In the genomic region with DNA sequence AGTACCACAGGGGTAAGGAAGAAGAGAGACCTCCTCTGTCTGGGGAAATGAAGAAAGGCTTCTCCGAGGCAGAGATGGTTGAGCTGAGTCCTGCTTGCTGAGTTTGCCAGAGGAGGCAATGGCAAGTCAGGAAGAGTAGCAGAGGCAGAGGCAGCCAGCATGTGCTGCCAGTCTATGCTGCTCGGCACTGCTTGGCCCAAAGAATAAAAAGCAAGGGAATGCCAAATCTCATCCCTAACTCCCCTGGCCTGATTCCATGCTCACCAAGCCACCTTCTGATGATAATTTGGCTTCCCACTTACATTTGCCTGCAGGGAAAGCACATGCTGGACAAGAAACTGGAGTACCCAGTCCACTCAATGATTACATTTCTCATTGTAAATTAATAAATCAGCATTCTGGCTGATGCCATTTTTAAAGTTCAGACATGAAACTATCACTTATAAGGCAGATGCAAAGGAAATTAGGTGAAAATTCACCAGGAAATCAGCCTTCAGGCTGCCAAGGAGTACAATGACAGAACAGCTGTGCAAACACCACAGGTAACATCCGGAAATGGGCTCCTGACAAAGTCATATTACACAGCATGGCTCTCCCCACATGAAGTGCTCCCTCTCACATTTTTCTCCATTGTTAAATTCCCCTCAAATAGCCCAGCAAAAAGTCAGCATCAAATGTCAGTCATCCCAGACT, we compare ENCODE assay signal across 18 cellular contexts.
DNase-seq lines count a peak whose midpoint lies in the region; ATAC-seq, FAIRE-seq and TF ChIP-seq lines count a peak whose summit lies in the region.
"Had no signal": no experiment of that assay in that cellular context is flagged by ENCODE, and none has a peak within 500 bp of the region (broad histone marks: within the 10 kb centered on the region; RNA-seq: fewer than 3 reads in every experiment).

No MANE protein-coding gene starts in this region.

- H3K9me2 ChIP-seq in GM23338 (ENCODE audit: insufficient read depth): no peaks in the 10 kb centered on the region

- peak; percentile 89 for FAIRE-seq in bronchial epithelial cell (lab: Jason Lieb, UNC)

- H3K27ac ChIP-seq in GM23338 (ENCODE audit: low read depth): no peak overlapping the region
- H3K27ac ChIP-seq: adrenal gland, GM23248, Peyer's patch had no signal

- H3K79me2 ChIP-seq in GM23338 (replicated peaks; ENCODE audit: insufficient read depth): no peaks in the 10 kb centered on the region

- H3K27me3 ChIP-seq in bronchial epithelial cell (ENCODE audit: control insufficient read depth, insufficient read depth, low read length): no peaks in the 10 kb centered on the region
- no peaks in the 10 kb centered on the region for H3K27me3 ChIP-seq in GM23338 (ENCODE audit: insufficient read depth)
- H3K27me3 ChIP-seq: adrenal gland, Peyer's patch had no signal

- no peak overlapping the region for H3K4me2 ChIP-seq in GM23338

- CTCF ChIA-PET in activated CD4-positive, alpha-beta T cell treated with anti-CD3 and anti-CD28 coated beads, Interleukin-2, amount 10 ng/mL, durations not matched to agents 7 days and 5 days (lab: Charles Lee): no interaction called here
- CTCF ChIA-PET in WTC11 (lab: Charles Lee): interaction anchor here (1.8 kb wide), 1 partner anchor 210 kb away, joined by 4 read pairs; no protein-coding TSS in a partner anchor

- peak; percentile 97 for DNase-seq in DMS153 (lab: John Stamatoyannopoulos, UW)
- peak; percentile 34 for DNase-seq in NCI-H1436 treated with DMSO at 0.1 percent for 48 hours (lab: John Stamatoyannopoulos, UW)
- peak; percentile 93 for DNase-seq in NCI-H345 (lab: John Stamatoyannopoulos, UW)
- peak; percentile 53 for DNase-seq in bronchial epithelial cell (ENCODE audit: low read depth)
- no peak for DNase-seq in activated CD4-positive, alpha-beta T cell treated with anti-CD3 and anti-CD28 coated beads, Interleukin-2, amount 10 ng/mL, durations not matched to agents 7 days and 5 days
- no peak for DNase-seq in GM23338 (ENCODE audit: low spot score)
- no peak for DNase-seq in NCI-H226
- DNase-seq in WTC11 (ENCODE audit: low spot score): no peak
- DNase-seq: adrenal gland, endodermal cell, GM23248, hippocampal formation, Karpas-422, kidney glomerular epithelial cell, Peyer's patch had no signal

- no peaks in the 10 kb centered on the region for H3K9me3 Mint-ChIP-seq in activated CD4-positive, alpha-beta T cell treated with anti-CD3 and anti-CD28 coated beads, Interleukin-2, amount 10 ng/mL, durations not matched to agents 7 days and 5 days
- no peaks in the 10 kb centered on the region for H3K9me3 Mint-ChIP-seq in GM23338
- no peaks in the 10 kb centered on the region for H3K9me3 Mint-ChIP-seq in WTC11
- H3K9me3 Mint-ChIP-seq: activated T-helper 2 cell treated with anti-CD3 and anti-CD28 coated beads, Interferon-gamma antibody, Interleukin-2, Interleukin-4, amounts not matched to agents 10 μg/mL and 5 μg/mL and 100 μg/mL, durations not matched to agents 14 hours and 24 hours and 36 hours; endodermal cell; mesothelial cell of epicardium had no signal

- no peak overlapping the region for H3K4me3 Mint-ChIP-seq in activated CD4-positive, alpha-beta T cell treated with anti-CD3 and anti-CD28 coated beads, Interleukin-2, amount 10 ng/mL, durations not matched to agents 7 days and 5 days
- H3K4me3 Mint-ChIP-seq in GM23338 (no peak overlapping the region), WTC11 (no peak overlapping the region)
- H3K4me3 Mint-ChIP-seq: endodermal cell, mesothelial cell of epicardium, neural crest cell had no signal

- H3K36me3 Mint-ChIP-seq in activated CD4-positive, alpha-beta T cell treated with anti-CD3 and anti-CD28 coated beads, Interleukin-2, amount 10 ng/mL, durations not matched to agents 7 days and 5 days (ENCODE audit: low read depth): no peaks in the 10 kb centered on the region
- H3K36me3 Mint-ChIP-seq in GM23338 (ENCODE audit: low read depth) (no peaks in the 10 kb centered on the region), WTC11 (no peaks in the 10 kb centered on the region)
- H3K36me3 Mint-ChIP-seq: mesothelial cell of epicardium had no signal

- TF ChIP-seq CTCF in bronchial epithelial cell (IDR thresholded peaks at IDR 0.05; ENCODE audit: insufficient read depth, low read length, severe bottlenecking): no peak
- TF ChIP-seq CTCF in GM23338 (conservative IDR thresholded peaks at IDR 0.05; ENCODE audit: low read depth in 2 of 2): no peak
- TF ChIP-seq CTCF in WTC11 (IDR thresholded peaks at IDR 0.05): no peak

- no peak overlapping the region for H3K27ac Mint-ChIP-seq in activated CD4-positive, alpha-beta T cell treated with anti-CD3 and anti-CD28 coated beads, Interleukin-2, amount 10 ng/mL, durations not matched to agents 7 days and 5 days
- H3K27ac Mint-ChIP-seq in GM23338: no peak overlapping the region
- no peak overlapping the region for H3K27ac Mint-ChIP-seq in WTC11
- H3K27ac Mint-ChIP-seq: activated T-helper 2 cell treated with anti-CD3 and anti-CD28 coated beads, Interferon-gamma antibody, Interleukin-2, Interleukin-4, amounts not matched to agents 10 μg/mL and 5 μg/mL and 100 μg/mL, durations not matched to agents 14 hours and 24 hours and 36 hours; endodermal cell; mesothelial cell of epicardium had no signal

- H3K4me1 ChIP-seq in GM23338 (ENCODE audit: insufficient read depth): no peaks in the 10 kb centered on the region
- H3K4me1 ChIP-seq: adrenal gland, Peyer's patch had no signal

- H3K4me1 Mint-ChIP-seq in activated CD4-positive, alpha-beta T cell treated with anti-CD3 and anti-CD28 coated beads, Interleukin-2, amount 10 ng/mL, durations not matched to agents 7 days and 5 days: no peaks in the 10 kb centered on the region
- H3K4me1 Mint-ChIP-seq in GM23338 (no peaks in the 10 kb centered on the region), WTC11 (peaks cover 7% of the 10 kb centered on the region)

- H4K20me1 ChIP-seq in GM23338 (replicated peaks; ENCODE audit: insufficient read depth): no peaks in the 10 kb centered on the region

- POLR2A ChIA-PET in activated CD4-positive, alpha-beta T cell treated with anti-CD3 and anti-CD28 coated beads, Interleukin-2, amount 10 ng/mL, durations not matched to agents 7 days and 5 days (lab: Charles Lee): no interaction called here
- POLR2A ChIA-PET in WTC11 (lab: Charles Lee): no interaction called here

- H2AFZ ChIP-seq in GM23338: no peak overlapping the region
- H2AFZ ChIP-seq: GM23248 had no signal

- H3K36me3 ChIP-seq in bronchial epithelial cell (ENCODE audit: control insufficient read depth, insufficient read depth, low read length): no peaks in the 10 kb centered on the region
- no peaks in the 10 kb centered on the region for H3K36me3 ChIP-seq in GM23338 (ENCODE audit: insufficient read depth)
- H3K36me3 ChIP-seq: adrenal gland, Peyer's patch had no signal

- no peak for ATAC-seq in GM23338
- ATAC-seq in WTC11: no peak

- no peak overlapping the region for H3K4me3 ChIP-seq in bronchial epithelial cell (ENCODE audit: low read depth, low read length)
- H3K4me3 ChIP-seq in GM23338: no peak overlapping the region
- H3K4me3 ChIP-seq: adrenal gland, GM23248, Peyer's patch had no signal

- no peaks in the 10 kb centered on the region for H3K27me3 Mint-ChIP-seq in activated CD4-positive, alpha-beta T cell treated with anti-CD3 and anti-CD28 coated beads, Interleukin-2, amount 10 ng/mL, durations not matched to agents 7 days and 5 days
- H3K27me3 Mint-ChIP-seq in GM23338 (ENCODE audit: insufficient read depth, low read depth, poor library complexity): no peaks in the 10 kb centered on the region
- no peaks in the 10 kb centered on the region; the same call in 1 of the 2 replicates for H3K27me3 Mint-ChIP-seq in WTC11 (ENCODE audit: low read depth)

- no peaks in the 10 kb centered on the region for H3F3A ChIP-seq in GM23338 (replicated peaks; ENCODE audit: low read depth)

TF ChIP-seq in GM23338, 12 proteins besides CTCF, POLR2A, EP300 and RAD21 (continues in another document):
- TF ChIP-seq ZNF114 (CRISPR knock-in tag; IDR thresholded peaks at IDR 0.05): no peak
- TF ChIP-seq, protein P1, sequence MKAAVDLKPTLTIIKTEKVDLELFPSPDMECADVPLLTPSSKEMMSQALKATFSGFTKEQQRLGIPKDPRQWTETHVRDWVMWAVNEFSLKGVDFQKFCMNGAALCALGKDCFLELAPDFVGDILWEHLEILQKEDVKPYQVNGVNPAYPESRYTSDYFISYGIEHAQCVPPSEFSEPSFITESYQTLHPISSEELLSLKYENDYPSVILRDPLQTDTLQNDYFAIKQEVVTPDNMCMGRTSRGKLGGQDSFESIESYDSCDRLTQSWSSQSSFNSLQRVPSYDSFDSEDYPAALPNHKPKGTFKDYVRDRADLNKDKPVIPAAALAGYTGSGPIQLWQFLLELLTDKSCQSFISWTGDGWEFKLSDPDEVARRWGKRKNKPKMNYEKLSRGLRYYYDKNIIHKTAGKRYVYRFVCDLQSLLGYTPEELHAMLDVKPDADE (IDR thresholded peaks at IDR 0.05): no peak

TF ChIP-seq in WTC11, 78 proteins besides CTCF, POLR2A, EP300 and RAD21 (continues in another document):
- TF ChIP-seq ZSCAN18 (CRISPR knock-in tag; IDR thresholded peaks at IDR 0.05) (no peak), SMAD3 (CRISPR knock-in tag; IDR thresholded peaks at IDR 0.05; ENCODE audit: borderline replicate concordance) (no peak), TEAD4 (CRISPR knock-in tag; IDR thresholded peaks at IDR 0.05) (no peak), ESRRA (CRISPR knock-in tag; IDR thresholded peaks at IDR 0.05; ENCODE audit: borderline replicate concordance) (no peak), FOXJ3 (CRISPR knock-in tag; IDR thresholded peaks at IDR 0.05; ENCODE audit: borderline replicate concordance) (no peak), SP1 (CRISPR knock-in tag; conservative IDR thresholded peaks at IDR 0.05) (no peak)

Comparison
In these comparisons a context has a peak if more than half of its experiments do, and no peak if none do; other contexts are left out.
1. DNase-seq: peak in DMS153 (single experiment), NCI-H1436 treated with DMSO at 0.1 percent for 48 hours (single experiment), NCI-H345 (single experiment) and bronchial epithelial cell (single experiment); none in activated CD4-positive, alpha-beta T cell treated with anti-CD3 and anti-CD28 coated beads, Interleukin-2, amount 10 ng/mL, durations not matched to agents 7 days and 5 days (single experiment), GM23338 (single experiment), NCI-H226 (single experiment) and WTC11 (single experiment).